1 cellular context compared by ENCODE assay signal in the genomic region with DNA sequence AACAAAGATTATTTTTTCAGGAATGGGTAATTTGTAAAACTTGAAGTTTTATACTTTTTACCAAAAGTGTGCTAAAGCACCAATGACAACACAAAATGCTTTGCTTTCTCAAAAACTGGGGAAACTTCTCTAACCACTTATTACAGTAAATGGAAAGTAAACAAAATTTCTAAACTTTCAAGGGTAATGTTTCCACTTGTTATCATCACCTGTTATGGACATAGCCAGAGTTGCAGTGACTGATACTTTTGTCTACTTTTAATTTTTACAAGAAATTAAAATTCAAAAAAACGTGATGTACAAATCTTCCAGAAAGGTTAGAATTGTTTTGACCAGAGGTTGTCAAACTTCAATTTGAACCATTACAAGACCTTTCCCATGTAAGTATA.
TF ChIP-seq lines count a peak whose summit lies in the region.

No MANE protein-coding gene starts in this region.

TF ChIP-seq in A549, 52 proteins besides CTCF, POLR2A, EP300 and RAD21 (continued from another document):
- TF ChIP-seq, protein P1, sequence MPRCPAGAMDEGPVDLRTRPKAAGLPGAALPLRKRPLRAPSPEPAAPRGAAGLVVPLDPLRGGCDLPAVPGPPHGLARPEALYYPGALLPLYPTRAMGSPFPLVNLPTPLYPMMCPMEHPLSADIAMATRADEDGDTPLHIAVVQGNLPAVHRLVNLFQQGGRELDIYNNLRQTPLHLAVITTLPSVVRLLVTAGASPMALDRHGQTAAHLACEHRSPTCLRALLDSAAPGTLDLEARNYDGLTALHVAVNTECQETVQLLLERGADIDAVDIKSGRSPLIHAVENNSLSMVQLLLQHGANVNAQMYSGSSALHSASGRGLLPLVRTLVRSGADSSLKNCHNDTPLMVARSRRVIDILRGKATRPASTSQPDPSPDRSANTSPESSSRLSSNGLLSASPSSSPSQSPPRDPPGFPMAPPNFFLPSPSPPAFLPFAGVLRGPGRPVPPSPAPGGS (IDR thresholded peaks at IDR 0.05): no peak
- TF ChIP-seq NFE2L2 (conservative IDR thresholded peaks at IDR 0.05; ENCODE audit: low read length) (no peak), TP53 (CRISPR knock-in tag; IDR thresholded peaks at IDR 0.05) (no peak), HOXB5 (CRISPR knock-in tag; IDR thresholded peaks at IDR 0.05) (no peak), RARB (CRISPR knock-in tag; IDR thresholded peaks at IDR 0.05) (no peak), NR3C1 (IDR thresholded peaks at IDR 0.05) (no peak), BHLHE40 (IDR thresholded peaks at IDR 0.05; ENCODE audit: low read depth, low read length) (no peak), KDM5A (IDR thresholded peaks at IDR 0.05) (no peak), PHF8 (IDR thresholded peaks at IDR 0.05; ENCODE audit: borderline replicate concordance, low read depth) (no peak), EHF (CRISPR knock-in tag; IDR thresholded peaks at IDR 0.05) (no peak)
- TF ChIP-seq, protein P2, sequence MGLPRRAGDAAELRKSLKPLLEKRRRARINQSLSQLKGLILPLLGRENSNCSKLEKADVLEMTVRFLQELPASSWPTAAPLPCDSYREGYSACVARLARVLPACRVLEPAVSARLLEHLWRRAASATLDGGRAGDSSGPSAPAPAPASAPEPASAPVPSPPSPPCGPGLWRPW (IDR thresholded peaks at IDR 0.05): no peak
